Comparison of ENCODE assay signal across 8 cellular contexts in the genomic region with DNA sequence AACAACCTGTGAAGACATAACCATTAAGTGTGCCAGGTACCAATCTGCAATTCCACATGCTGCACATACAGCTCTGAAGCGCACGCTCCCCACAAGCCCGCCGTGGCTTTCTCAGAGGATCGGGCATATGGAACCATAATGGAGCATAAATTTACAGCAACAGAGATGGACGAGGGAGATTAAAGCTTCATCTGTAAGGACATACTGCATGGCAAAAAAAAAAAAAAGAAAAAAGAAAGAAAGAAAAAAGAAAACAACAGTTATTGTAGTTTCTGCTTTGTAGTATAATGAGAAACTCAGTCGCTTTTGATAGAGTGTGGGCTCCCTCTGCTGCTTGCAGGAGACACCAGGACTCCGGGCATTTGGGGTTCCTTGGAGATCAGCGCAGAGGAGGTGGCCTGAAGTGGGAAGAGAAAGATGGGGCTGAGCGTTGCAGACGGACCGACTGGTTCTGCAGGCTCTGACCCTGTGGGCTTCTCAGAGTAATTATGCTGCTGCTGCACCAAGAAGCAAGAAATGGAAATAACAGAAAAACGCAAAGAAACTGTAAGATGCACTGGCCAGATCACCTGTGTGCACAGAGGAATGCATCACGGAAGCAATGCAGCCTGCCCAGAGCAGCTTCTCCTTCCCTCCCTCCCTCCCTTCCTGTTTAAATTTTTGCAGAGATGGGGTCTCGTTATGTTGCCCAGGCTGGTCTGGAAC. TPM values are rescaled to one million over a fixed set of nuclear protein-coding genes. Genes with fewer than 3 reads are reported as not detected.
DNase-seq lines count a peak whose midpoint lies in the region; ATAC-seq and TF ChIP-seq lines count a peak whose summit lies in the region.

No MANE protein-coding gene starts in this region.

- ATAC-seq in omental fat pad (ENCODE audit: low FRiP score) (no peak), HG03565 (IDR thresholded peaks at IDR 0.05; ENCODE audit: unreplicated experiment) (no peak)

- H3K4me1 Mint-ChIP-seq in nephron progenitor cell = peaks cover 9% of the 10 kb centered on the region

- no peak overlapping the region for H3K27ac Mint-ChIP-seq in nephron progenitor cell

- CTCF ChIA-PET in HEK293T (lab: Yijun Ruan, JAX) = interaction anchor here (0.6 to 1.3 kb wide), 5 partner anchors 105 to 1606 kb away, joined by 3 to 6 read pairs (median 3); no protein-coding TSS in a partner anchor

- DNase-seq in COR-L47 (lab: John Stamatoyannopoulos, UW) (peak; percentile 46), HEK293T (ENCODE audit: extremely low spot score) (peak; percentile 61), NCI-H82 treated with DMSO at 0.1 percent for 48 hours (lab: John Stamatoyannopoulos, UW; ENCODE audit: unreplicated experiment) (peak; percentile 17), activated T-cell treated with anti-CD3 and anti-CD28 coated beads for 1 hour (ENCODE audit: low read depth) (peak; percentile 36), fibroblast of peridontal ligament (ENCODE audit: extremely low read depth) (peak; percentile 73), nephron progenitor cell (peak; percentile 56), omental fat pad (ENCODE audit: low spot score) (no peak)

- H3K9me3 Mint-ChIP-seq in nephron progenitor cell = peaks cover 14% of the 10 kb centered on the region

- no peaks in the 10 kb centered on the region for H3K36me3 Mint-ChIP-seq in nephron progenitor cell (ENCODE audit: low read depth)

- POLR2A ChIA-PET in HEK293T (lab: Yijun Ruan, JAX) = interaction anchor here (1.3 kb wide), 1 partner anchor 11 kb away, joined by 4 read pairs; a partner anchor contains a TSS

- peak; percentile 58 for TF ChIP-seq CTCF in nephron progenitor cell (IDR thresholded peaks at IDR 0.05)
- no peak for TF ChIP-seq CTCF in omental fat pad (IDR thresholded peaks at IDR 0.05)

- H3K27me3 Mint-ChIP-seq in nephron progenitor cell (ENCODE audit: low read depth, poor library complexity) = peaks cover 9% of the 10 kb centered on the region

- H3K4me3 Mint-ChIP-seq in nephron progenitor cell = no peak overlapping the region

TF ChIP-seq in HEK293T, 16 proteins besides CTCF, POLR2A, EP300 and RAD21:
- peak; percentile 20; the same call in 1 of the 2 replicates for TF ChIP-seq FOXK2 (IDR thresholded peaks at IDR 0.05)
- peak; percentile 54 for TF ChIP-seq L3MBTL2 (conservative IDR thresholded peaks at IDR 0.05)
- TF ChIP-seq FOXM1 (IDR thresholded peaks at IDR 0.05; ENCODE audit: borderline replicate concordance) = no peak

RNA-seq across cellular contexts. Expression of a gene that starts 10.8 kb away (rescaled TPM):
- 100 to 1,000 TPM in 1 of 4 donors, 10 to 100 TPM in 3; 75.2 to 118 (median 97.3) TPM for total RNA-seq in omental fat pad
